Comparison of ENCODE assay signal across 1 cellular context in the genomic region with DNA sequence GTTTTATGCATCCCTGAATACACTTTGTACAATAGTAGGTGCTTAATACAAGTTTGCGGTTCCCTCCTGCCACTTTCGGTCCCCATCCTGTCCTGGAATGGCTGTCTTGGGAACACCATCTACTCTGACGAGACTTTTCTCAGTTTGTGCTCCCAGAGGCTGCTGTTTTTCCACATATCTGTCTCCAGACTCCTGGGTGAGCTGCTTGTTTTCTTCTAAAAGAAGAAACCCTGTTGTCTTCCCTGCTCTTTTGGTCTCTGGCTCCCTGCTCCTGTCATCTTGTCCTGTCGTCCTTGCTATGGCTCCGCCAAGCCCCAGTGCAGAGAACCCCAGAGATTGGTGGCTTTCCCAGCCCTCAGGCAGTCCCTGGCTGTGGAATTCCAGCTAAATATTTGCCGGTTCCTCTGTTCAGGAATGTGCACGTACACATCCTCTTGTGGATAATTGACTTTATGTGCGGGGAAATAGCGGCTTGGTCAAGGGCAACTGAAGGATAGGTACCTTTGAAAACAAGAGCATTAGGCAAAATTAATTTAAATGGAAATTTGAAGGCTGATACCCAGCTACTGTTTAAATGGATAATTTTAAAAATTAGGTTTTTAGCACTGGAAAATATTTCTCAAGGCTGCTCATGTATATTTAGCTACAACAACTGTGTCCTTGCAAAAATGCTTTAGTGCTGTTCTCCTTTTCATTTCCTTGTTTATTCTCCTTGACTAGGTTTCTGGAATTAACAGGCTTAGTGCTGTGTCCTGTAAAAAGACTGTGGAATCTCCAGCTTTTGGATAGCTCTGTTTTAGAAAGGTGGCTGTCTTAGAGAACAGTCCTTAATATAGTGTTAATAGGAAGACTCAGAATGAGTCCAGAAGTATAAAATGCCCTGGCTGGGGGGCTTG.
TF ChIP-seq lines count a peak whose summit lies in the region.

No MANE protein-coding gene starts in this region.

TF ChIP-seq in HepG2, 621 proteins besides CTCF, POLR2A, EP300 and RAD21 (continued from another document and continues in another):
- TF ChIP-seq, protein P1, sequence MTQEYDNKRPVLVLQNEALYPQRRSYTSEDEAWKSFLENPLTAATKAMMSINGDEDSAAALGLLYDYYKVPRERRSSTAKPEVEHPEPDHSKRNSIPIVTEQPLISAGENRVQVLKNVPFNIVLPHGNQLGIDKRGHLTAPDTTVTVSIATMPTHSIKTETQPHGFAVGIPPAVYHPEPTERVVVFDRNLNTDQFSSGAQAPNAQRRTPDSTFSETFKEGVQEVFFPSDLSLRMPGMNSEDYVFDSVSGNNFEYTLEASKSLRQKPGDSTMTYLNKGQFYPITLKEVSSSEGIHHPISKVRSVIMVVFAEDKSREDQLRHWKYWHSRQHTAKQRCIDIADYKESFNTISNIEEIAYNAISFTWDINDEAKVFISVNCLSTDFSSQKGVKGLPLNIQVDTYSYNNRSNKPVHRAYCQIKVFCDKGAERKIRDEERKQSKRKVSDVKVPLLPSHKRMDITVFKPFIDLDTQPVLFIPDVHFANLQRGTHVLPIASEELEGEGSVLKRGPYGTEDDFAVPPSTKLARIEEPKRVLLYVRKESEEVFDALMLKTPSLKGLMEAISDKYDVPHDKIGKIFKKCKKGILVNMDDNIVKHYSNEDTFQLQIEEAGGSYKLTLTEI (CRISPR knock-in tag; conservative IDR thresholded peaks at IDR 0.05), result no peak
- TF ChIP-seq SATB2 (CRISPR knock-in tag; IDR thresholded peaks at IDR 0.05), result 0 out of 2 replicates have a peak, but pooled peaks have one; percentile 7
- TF ChIP-seq, protein P2, sequence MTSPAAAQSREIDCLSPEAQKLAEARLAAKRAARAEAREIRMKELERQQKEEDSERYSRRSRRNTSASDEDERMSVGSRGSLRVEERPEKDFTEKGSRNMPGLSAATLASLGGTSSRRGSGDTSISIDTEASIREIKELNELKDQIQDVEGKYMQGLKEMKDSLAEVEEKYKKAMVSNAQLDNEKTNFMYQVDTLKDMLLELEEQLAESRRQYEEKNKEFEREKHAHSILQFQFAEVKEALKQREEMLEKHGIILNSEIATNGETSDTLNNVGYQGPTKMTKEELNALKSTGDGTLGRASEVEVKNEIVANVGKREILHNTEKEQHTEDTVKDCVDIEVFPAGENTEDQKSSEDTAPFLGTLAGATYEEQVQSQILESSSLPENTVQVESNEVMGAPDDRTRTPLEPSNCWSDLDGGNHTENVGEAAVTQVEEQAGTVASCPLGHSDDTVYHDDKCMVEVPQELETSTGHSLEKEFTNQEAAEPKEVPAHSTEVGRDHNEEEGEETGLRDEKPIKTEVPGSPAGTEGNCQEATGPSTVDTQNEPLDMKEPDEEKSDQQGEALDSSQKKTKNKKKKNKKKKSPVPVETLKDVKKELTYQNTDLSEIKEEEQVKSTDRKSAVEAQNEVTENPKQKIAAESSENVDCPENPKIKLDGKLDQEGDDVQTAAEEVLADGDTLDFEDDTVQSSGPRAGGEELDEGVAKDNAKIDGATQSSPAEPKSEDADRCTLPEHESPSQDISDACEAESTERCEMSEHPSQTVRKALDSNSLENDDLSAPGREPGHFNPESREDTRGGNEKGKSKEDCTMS (CRISPR knock-in tag; conservative IDR thresholded peaks at IDR 0.05), result no peak
- no peak for TF ChIP-seq ZNF20 (CRISPR knock-in tag; IDR thresholded peaks at IDR 0.05)
- TF ChIP-seq, protein P3, sequence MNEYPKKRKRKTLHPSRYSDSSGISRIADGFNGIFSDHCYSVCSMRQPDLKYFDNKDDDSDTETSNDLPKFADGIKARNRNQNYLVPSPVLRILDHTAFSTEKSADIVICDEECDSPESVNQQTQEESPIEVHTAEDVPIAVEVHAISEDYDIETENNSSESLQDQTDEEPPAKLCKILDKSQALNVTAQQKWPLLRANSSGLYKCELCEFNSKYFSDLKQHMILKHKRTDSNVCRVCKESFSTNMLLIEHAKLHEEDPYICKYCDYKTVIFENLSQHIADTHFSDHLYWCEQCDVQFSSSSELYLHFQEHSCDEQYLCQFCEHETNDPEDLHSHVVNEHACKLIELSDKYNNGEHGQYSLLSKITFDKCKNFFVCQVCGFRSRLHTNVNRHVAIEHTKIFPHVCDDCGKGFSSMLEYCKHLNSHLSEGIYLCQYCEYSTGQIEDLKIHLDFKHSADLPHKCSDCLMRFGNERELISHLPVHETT (CRISPR knock-in tag; conservative IDR thresholded peaks at IDR 0.05), result no peak
- TF ChIP-seq, protein P4, sequence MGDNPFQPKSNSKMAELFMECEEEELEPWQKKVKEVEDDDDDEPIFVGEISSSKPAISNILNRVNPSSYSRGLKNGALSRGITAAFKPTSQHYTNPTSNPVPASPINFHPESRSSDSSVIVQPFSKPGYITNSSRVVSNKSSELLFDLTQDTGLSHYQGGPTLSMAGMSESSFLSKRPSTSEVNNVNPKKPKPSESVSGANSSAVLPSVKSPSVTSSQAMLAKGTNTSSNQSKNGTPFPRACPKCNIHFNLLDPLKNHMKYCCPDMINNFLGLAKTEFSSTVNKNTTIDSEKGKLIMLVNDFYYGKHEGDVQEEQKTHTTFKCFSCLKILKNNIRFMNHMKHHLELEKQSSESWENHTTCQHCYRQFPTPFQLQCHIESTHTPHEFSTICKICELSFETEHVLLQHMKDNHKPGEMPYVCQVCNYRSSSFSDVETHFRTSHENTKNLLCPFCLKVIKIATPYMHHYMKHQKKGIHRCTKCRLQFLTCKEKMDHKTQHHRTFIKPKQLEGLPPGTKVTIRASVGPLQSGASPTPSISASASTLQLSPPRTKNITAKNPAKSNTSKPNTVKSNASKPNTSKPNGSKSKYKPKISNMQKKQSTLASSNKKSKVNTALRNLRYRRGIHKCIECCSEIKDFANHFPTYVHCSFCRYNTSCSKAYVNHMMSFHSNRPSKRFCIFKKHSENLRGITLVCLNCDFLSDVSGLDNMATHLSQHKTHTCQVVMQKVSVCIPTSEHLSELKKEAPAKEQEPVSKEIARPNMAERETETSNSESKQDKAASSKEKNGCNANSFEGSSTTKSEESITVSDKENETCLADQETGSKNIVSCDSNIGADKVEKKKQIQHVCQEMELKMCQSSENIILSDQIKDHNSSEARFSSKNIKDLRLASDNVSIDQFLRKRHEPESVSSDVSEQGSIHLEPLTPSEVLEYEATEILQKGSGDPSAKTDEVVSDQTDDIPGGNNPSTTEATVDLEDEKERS (CRISPR knock-in tag; IDR thresholded peaks at IDR 0.05), result no peak
- TF ChIP-seq, protein P5, sequence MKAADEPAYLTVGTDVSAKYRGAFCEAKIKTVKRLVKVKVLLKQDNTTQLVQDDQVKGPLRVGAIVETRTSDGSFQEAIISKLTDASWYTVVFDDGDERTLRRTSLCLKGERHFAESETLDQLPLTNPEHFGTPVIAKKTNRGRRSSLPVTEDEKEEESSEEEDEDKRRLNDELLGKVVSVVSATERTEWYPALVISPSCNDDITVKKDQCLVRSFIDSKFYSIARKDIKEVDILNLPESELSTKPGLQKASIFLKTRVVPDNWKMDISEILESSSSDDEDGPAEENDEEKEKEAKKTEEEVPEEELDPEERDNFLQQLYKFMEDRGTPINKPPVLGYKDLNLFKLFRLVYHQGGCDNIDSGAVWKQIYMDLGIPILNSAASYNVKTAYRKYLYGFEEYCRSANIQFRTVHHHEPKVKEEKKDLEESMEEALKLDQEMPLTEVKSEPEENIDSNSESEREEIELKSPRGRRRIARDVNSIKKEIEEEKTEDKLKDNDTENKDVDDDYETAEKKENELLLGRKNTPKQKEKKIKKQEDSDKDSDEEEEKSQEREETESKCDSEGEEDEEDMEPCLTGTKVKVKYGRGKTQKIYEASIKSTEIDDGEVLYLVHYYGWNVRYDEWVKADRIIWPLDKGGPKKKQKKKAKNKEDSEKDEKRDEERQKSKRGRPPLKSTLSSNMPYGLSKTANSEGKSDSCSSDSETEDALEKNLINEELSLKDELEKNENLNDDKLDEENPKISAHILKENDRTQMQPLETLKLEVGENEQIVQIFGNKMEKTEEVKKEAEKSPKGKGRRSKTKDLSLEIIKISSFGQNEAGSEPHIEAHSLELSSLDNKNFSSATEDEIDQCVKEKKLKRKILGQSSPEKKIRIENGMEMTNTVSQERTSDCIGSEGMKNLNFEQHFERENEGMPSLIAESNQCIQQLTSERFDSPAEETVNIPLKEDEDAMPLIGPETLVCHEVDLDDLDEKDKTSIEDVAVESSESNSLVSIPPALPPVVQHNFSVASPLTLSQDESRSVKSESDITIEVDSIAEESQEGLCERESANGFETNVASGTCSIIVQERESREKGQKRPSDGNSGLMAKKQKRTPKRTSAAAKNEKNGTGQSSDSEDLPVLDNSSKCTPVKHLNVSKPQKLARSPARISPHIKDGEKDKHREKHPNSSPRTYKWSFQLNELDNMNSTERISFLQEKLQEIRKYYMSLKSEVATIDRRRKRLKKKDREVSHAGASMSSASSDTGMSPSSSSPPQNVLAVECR (CRISPR knock-in tag; IDR thresholded peaks at IDR 0.05; ENCODE audit: borderline replicate concordance), result no peak
- TF ChIP-seq, protein P6, sequence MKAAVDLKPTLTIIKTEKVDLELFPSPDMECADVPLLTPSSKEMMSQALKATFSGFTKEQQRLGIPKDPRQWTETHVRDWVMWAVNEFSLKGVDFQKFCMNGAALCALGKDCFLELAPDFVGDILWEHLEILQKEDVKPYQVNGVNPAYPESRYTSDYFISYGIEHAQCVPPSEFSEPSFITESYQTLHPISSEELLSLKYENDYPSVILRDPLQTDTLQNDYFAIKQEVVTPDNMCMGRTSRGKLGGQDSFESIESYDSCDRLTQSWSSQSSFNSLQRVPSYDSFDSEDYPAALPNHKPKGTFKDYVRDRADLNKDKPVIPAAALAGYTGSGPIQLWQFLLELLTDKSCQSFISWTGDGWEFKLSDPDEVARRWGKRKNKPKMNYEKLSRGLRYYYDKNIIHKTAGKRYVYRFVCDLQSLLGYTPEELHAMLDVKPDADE (CRISPR knock-in tag; IDR thresholded peaks at IDR 0.05), result no peak
- TF ChIP-seq RXRA (CRISPR knock-in tag; IDR thresholded peaks at IDR 0.05), result peak; percentile 34; the same call in 1 of the 2 replicates
- peak; percentile 63; the same call in 1 of the 2 replicates for TF ChIP-seq ZSCAN9 (CRISPR knock-in tag; IDR thresholded peaks at IDR 0.05; ENCODE audit: borderline replicate concordance)
- TF ChIP-seq, protein P7, sequence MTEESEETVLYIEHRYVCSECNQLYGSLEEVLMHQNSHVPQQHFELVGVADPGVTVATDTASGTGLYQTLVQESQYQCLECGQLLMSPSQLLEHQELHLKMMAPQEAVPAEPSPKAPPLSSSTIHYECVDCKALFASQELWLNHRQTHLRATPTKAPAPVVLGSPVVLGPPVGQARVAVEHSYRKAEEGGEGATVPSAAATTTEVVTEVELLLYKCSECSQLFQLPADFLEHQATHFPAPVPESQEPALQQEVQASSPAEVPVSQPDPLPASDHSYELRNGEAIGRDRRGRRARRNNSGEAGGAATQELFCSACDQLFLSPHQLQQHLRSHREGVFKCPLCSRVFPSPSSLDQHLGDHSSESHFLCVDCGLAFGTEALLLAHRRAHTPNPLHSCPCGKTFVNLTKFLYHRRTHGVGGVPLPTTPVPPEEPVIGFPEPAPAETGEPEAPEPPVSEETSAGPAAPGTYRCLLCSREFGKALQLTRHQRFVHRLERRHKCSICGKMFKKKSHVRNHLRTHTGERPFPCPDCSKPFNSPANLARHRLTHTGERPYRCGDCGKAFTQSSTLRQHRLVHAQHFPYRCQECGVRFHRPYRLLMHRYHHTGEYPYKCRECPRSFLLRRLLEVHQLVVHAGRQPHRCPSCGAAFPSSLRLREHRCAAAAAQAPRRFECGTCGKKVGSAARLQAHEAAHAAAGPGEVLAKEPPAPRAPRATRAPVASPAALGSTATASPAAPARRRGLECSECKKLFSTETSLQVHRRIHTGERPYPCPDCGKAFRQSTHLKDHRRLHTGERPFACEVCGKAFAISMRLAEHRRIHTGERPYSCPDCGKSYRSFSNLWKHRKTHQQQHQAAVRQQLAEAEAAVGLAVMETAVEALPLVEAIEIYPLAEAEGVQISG (CRISPR knock-in tag; IDR thresholded peaks at IDR 0.05), result no peak
- TF ChIP-seq, protein P8, sequence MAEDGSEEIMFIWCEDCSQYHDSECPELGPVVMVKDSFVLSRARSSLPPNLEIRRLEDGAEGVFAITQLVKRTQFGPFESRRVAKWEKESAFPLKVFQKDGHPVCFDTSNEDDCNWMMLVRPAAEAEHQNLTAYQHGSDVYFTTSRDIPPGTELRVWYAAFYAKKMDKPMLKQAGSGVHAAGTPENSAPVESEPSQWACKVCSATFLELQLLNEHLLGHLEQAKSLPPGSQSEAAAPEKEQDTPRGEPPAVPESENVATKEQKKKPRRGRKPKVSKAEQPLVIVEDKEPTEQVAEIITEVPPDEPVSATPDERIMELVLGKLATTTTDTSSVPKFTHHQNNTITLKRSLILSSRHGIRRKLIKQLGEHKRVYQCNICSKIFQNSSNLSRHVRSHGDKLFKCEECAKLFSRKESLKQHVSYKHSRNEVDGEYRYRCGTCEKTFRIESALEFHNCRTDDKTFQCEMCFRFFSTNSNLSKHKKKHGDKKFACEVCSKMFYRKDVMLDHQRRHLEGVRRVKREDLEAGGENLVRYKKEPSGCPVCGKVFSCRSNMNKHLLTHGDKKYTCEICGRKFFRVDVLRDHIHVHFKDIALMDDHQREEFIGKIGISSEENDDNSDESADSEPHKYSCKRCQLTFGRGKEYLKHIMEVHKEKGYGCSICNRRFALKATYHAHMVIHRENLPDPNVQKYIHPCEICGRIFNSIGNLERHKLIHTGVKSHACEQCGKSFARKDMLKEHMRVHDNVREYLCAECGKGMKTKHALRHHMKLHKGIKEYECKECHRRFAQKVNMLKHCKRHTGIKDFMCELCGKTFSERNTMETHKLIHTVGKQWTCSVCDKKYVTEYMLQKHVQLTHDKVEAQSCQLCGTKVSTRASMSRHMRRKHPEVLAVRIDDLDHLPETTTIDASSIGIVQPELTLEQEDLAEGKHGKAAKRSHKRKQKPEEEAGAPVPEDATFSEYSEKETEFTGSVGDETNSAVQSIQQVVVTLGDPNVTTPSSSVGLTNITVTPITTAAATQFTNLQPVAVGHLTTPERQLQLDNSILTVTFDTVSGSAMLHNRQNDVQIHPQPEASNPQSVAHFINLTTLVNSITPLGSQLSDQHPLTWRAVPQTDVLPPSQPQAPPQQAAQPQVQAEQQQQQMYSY (CRISPR knock-in tag; IDR thresholded peaks at IDR 0.05), result no peak
- TF ChIP-seq RARG (CRISPR knock-in tag; IDR thresholded peaks at IDR 0.05; ENCODE audit: low read depth), result no peak
- peak; percentile 93; the same call in 1 of the 2 replicates for TF ChIP-seq ETV5 (CRISPR knock-in tag; IDR thresholded peaks at IDR 0.05; ENCODE audit: borderline replicate concordance)
- TF ChIP-seq PHF20 (CRISPR knock-in tag; IDR thresholded peaks at IDR 0.05), result no peak
- TF ChIP-seq SMYD3 (CRISPR knock-in tag; IDR thresholded peaks at IDR 0.05), result 0 out of 2 replicates have a peak, but pooled peaks have one; percentile 10
- TF ChIP-seq, protein P9, sequence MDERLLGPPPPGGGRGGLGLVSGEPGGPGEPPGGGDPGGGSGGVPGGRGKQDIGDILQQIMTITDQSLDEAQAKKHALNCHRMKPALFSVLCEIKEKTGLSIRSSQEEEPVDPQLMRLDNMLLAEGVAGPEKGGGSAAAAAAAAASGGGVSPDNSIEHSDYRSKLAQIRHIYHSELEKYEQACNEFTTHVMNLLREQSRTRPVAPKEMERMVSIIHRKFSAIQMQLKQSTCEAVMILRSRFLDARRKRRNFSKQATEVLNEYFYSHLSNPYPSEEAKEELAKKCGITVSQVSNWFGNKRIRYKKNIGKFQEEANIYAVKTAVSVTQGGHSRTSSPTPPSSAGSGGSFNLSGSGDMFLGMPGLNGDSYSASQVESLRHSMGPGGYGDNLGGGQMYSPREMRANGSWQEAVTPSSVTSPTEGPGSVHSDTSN (CRISPR knock-in tag; IDR thresholded peaks at IDR 0.05), result no peak
- TF ChIP-seq ELF1 (CRISPR knock-in tag; IDR thresholded peaks at IDR 0.05), result peak; percentile 41; the same call in 1 of the 2 replicates
- 0 out of 2 replicates have a peak, but pooled peaks have one; percentile 2 for TF ChIP-seq ZNF292 (CRISPR knock-in tag; IDR thresholded peaks at IDR 0.05; ENCODE audit: borderline replicate concordance, low read depth)
